Comparison of ENCODE assay signal across 12 cellular contexts in the genomic region with DNA sequence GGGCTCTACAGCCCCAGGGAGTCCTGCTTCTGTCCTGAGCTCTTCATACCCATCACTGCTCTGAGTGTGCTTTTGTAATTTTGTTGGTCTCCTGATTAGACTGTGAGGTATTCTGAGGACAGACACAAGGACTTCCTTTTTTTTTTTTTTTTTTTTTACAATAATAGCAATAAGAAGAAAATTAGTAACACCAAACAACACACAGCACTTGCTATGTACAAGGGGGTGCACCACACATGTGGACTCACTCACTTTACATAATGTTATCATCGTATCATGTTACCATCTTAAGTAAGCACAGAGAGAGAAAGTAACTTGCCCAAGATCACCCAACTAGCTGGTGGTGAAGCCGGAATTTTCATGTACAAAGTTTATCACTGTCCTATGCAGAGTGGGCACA. TPM values are rescaled to one million over a fixed set of nuclear protein-coding genes. Genes with fewer than 3 reads are reported as not detected.
DNase-seq lines count a peak whose midpoint lies in the region; ATAC-seq and TF ChIP-seq lines count a peak whose summit lies in the region.
"Had no signal": no experiment of that assay in that cellular context is flagged by ENCODE, and none has a peak within 500 bp of the region (broad histone marks: within the 10 kb centered on the region; RNA-seq: fewer than 3 reads in every experiment).

No MANE protein-coding gene starts in this region.

- in situ Hi-C loops in HAP-1 (cut with MboI; ENCODE audit: low sequenced_read_pairs), result no loop called here

- no peaks in the 10 kb centered on the region for H3K79me2 ChIP-seq in fibroblast of lung (ENCODE audit: control insufficient read depth, insufficient read depth, low read length)

- H3K9ac ChIP-seq in fibroblast of lung (ENCODE audit: insufficient read depth, low read length) (no peak overlapping the region), skeletal muscle satellite cell (ENCODE audit: low read depth, low read length) (peak overlapping the region; percentile 32)

- peak overlapping the region; percentile 58 for H3K27ac ChIP-seq in fibroblast of lung (ENCODE audit: insufficient read depth, low read length)
- H3K27ac ChIP-seq: thoracic aorta had no signal

- no peaks in the 10 kb centered on the region for H3K9me3 ChIP-seq in fibroblast of lung (ENCODE audit: control insufficient read depth, insufficient read depth, low read depth, low read length)
- no peaks in the 10 kb centered on the region for H3K9me3 ChIP-seq in skeletal muscle satellite cell (replicated peaks; ENCODE audit: low read length)
- H3K9me3 ChIP-seq in HAP-1, result no peaks in the 10 kb centered on the region
- H3K9me3 ChIP-seq: thoracic aorta had no signal

- H3K4me1 ChIP-seq in fibroblast of lung (ENCODE audit: control insufficient read depth, extremely low read depth, insufficient read depth, low read length) (peaks cover 28% of the 10 kb centered on the region), skeletal muscle satellite cell (ENCODE audit: control insufficient read depth, insufficient read depth, low read length) (peaks cover 36% of the 10 kb centered on the region), HAP-1 (no peaks in the 10 kb centered on the region; the same call in 1 of the 2 replicates)

- H4K20me1 ChIP-seq in fibroblast of lung (ENCODE audit: control insufficient read depth, extremely low read depth, insufficient read depth, low read length), result no peaks in the 10 kb centered on the region

- ATAC-seq in GM21360 (IDR thresholded peaks at IDR 0.05; ENCODE audit: unreplicated experiment), result no peak

- peak overlapping the region; percentile 85 for H3K4me2 ChIP-seq in fibroblast of lung (ENCODE audit: extremely low read depth, insufficient read depth, low read length)
- peak overlapping the region; percentile 51 for H3K4me2 ChIP-seq in skeletal muscle satellite cell (ENCODE audit: low read length)

- DNase-seq in SIG-M5 treated with dmso at 0.1 percent for 504 hours (lab: John Stamatoyannopoulos, UW; ENCODE audit: unreplicated experiment) (peak; percentile 58), SIG-M5 (lab: John Stamatoyannopoulos, UW) (no peak), NOMO-1 treated with DMSO at 0.1 percent for 48 hours (lab: John Stamatoyannopoulos, UW; ENCODE audit: unreplicated experiment) (peak; percentile 72), fibroblast of lung (ENCODE audit: low read depth in 2 of 2) (peak; percentile 57 to 87), DMS53 (lab: John Stamatoyannopoulos, UW) (no peak), HAP-1 (ENCODE audit: low spot score in 2 of 2) (no peak)
- DNase-seq: activated gamma-delta T cell, SW 1271 had no signal

- H3K4me3 ChIP-seq in fibroblast of lung (replicated peaks in 1 of 4; ENCODE audit: control extremely low read depth in 1 of 4, insufficient read depth in 1 of 4, low read depth in 3 of 4, low read length in 4 of 4) (peak overlapping the region in 1 of 4 experiments; percentile 30), skeletal muscle satellite cell (ENCODE audit: low read length) (peak overlapping the region; percentile 17), HAP-1 (no peak overlapping the region)

- no peak for TF ChIP-seq CTCF in fibroblast of lung (conservative IDR thresholded peaks at IDR 0.05 in 1 of 2, IDR thresholded peaks at IDR 0.05 in 1 of 2; ENCODE audit: low read depth in 1 of 2, low read length in 2 of 2)

- H3K27me3 ChIP-seq in fibroblast of lung (ENCODE audit: control insufficient read depth, insufficient read depth, low read length), result no peaks in the 10 kb centered on the region
- H3K27me3 ChIP-seq in skeletal muscle satellite cell (ENCODE audit: control insufficient read depth, insufficient read depth, low read length), result peaks cover 3% of the 10 kb centered on the region
- H3K27me3 ChIP-seq in HAP-1 (ENCODE audit: low read depth), result no peaks in the 10 kb centered on the region

- H2AFZ ChIP-seq in fibroblast of lung (ENCODE audit: low read length), result peak overlapping the region; percentile 79

- H3K36me3 ChIP-seq in fibroblast of lung (ENCODE audit: control insufficient read depth, insufficient read depth, low read length), result no peaks in the 10 kb centered on the region
- H3K36me3 ChIP-seq in skeletal muscle satellite cell (ENCODE audit: insufficient read depth, low read length), result no peaks in the 10 kb centered on the region
- no peaks in the 10 kb centered on the region for H3K36me3 ChIP-seq in HAP-1 (replicated peaks)
- H3K36me3 ChIP-seq: thoracic aorta had no signal

RNA-seq across cellular contexts. Expression of gene MBP, which starts 34.5 kb away (rescaled TPM):
- total RNA-seq in fibroblast of lung, result 3.6 and 7.2 TPM in 2 replicates
- 2.3 and 2.4 TPM in 2 replicates for polyA plus RNA-seq in fibroblast of lung
- 1.9 and 2.0 TPM in 2 replicates for polyA plus RNA-seq in fibroblast of lung (2012)
- 2.6 and 3.3 TPM in 2 replicates for polyA minus RNA-seq in fibroblast of lung (ENCODE audit: low replicate concordance)
- total RNA-seq in skeletal muscle satellite cell (2012; rRNA removed), result 3.1 and 6.8 TPM in 2 replicates
- total RNA-seq: A673 had no signal

Comparison
In these comparisons a context has a peak if more than half of its experiments do, and no peak if none do; other contexts are left out.
1. DNase-seq: peak in SIG-M5 treated with dmso at 0.1 percent for 504 hours (single experiment), NOMO-1 treated with DMSO at 0.1 percent for 48 hours (single experiment) and fibroblast of lung (2 of 2); none in SIG-M5 (single experiment), DMS53 (single experiment) and HAP-1 (0 of 2).